Comparison of ENCODE assay signal across 1 cellular context in genomic region chr12:12228402-12228801, GRCh38.
TF ChIP-seq lines count a peak whose summit lies in the region.

No MANE protein-coding gene starts in this region.

TF ChIP-seq in H1, 55 proteins besides CTCF, POLR2A, EP300 and RAD21 (continued from another document):
- TF ChIP-seq RNF2 (IDR thresholded peaks at IDR 0.05; ENCODE audit: borderline replicate concordance, low read depth, low read length, missing control alignments, poor library complexity, severe bottlenecking) (no peak), SRF (IDR thresholded peaks at IDR 0.05; ENCODE audit: low read depth, low read length) (no peak)
